In the genomic region with DNA sequence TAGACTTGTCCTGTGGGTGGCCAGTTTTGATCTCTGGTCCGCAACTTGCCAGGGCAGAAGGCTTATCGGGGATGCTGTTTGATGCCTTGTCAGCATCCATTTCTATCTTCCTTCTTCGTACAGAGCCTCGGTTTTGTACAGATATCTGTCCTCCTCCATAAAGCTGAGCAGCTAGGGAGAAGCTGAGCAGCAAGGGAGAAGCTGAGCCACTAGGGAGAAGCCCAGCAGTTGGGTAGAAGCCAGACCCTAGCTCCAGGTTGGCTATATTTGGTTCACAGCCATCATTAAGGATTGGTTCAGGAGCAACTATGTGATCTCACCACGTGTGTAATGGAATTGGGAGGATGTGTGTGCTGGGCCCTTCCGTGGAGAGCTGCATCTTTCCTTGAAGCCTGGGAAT, we compare ENCODE assay signal across 27 cellular contexts.
"Had no signal": no experiment of that assay in that cellular context is flagged by ENCODE, and none has a peak within 500 bp of the region (broad histone marks: within the 10 kb centered on the region; RNA-seq: fewer than 3 reads in every experiment).

No MANE protein-coding gene starts in this region.

- H3K36me3 ChIP-seq: colonic mucosa, esophagus squamous epithelium, gastrocnemius medialis, left lung had no signal

- H3K9me3 ChIP-seq: colonic mucosa, esophagus squamous epithelium, gastrocnemius medialis, lower lobe of right lung, mucosa of descending colon had no signal

- FAIRE-seq: endometrium, islet of Langerhans, keratinocyte had no signal

- H3K4me3 Mint-ChIP-seq: dendritic cell treated with granulocyte-macrophage colony-stimulating factor and Interleukin-4, amounts not matched to agents 40 ng/mL and 50 ng/mL, for 4 days; effector memory CD8-positive, alpha-beta T cell; endodermal cell; mesothelial cell of epicardium had no signal

- DNase-seq: colonic mucosa; cortex of kidney; effector CD8-positive, alpha-beta T cell; effector memory CD8-positive, alpha-beta T cell; endodermal cell; erythroblast; esophagus squamous epithelium; foreskin fibroblast; foreskin melanocyte; gastrocnemius medialis; glutamatergic neuron; head of caudate nucleus; heart right ventricle; hippocampal formation; left cardiac atrium; left lung; left ventricle myocardium superior; lower lobe of right lung; mesenchymal stem cell; mucosa of descending colon had no signal

- H3K9me3 Mint-ChIP-seq: dendritic cell treated with granulocyte-macrophage colony-stimulating factor and Interleukin-4, amounts not matched to agents 40 ng/mL and 50 ng/mL, for 4 days had no signal

- H3K27ac Mint-ChIP-seq: dendritic cell treated with granulocyte-macrophage colony-stimulating factor and Interleukin-4, amounts not matched to agents 40 ng/mL and 50 ng/mL, for 4 days; effector memory CD8-positive, alpha-beta T cell; endodermal cell; mesothelial cell of epicardium had no signal

- ATAC-seq: effector memory CD8-positive, alpha-beta T cell; esophagus mucosa; gastrocnemius medialis; heart right ventricle; left cardiac atrium; left lung; left ventricle myocardium superior; lower lobe of right lung; mucosa of descending colon had no signal

- H3K27ac ChIP-seq: colonic mucosa, epithelial cell of prostate, esophagus squamous epithelium, gastrocnemius medialis, heart right ventricle, left lung, lower lobe of right lung had no signal

- H3K4me3 ChIP-seq: colonic mucosa, esophagus squamous epithelium, gastrocnemius medialis, heart right ventricle, left lung, lower lobe of right lung, mucosa of descending colon had no signal

- H3K27me3 ChIP-seq: colonic mucosa, esophagus squamous epithelium, gastrocnemius medialis, heart right ventricle, left lung had no signal

- H3K4me1 ChIP-seq: colonic mucosa, left lung had no signal

- H3K27me3 Mint-ChIP-seq: dendritic cell treated with granulocyte-macrophage colony-stimulating factor and Interleukin-4, amounts not matched to agents 40 ng/mL and 50 ng/mL, for 4 days; effector memory CD8-positive, alpha-beta T cell had no signal
